Comparison of ENCODE assay signal across 11 cellular contexts in genomic region chr1:176177764-176178163, GRCh38. TPM values are rescaled to one million over a fixed set of nuclear protein-coding genes. Genes with fewer than 3 reads are reported as not detected.
DNase-seq lines count a peak whose midpoint lies in the region; ATAC-seq and TF ChIP-seq lines count a peak whose summit lies in the region.
"Had no signal": no experiment of that assay in that cellular context is flagged by ENCODE, and none has a peak within 500 bp of the region (broad histone marks: within the 10 kb centered on the region; RNA-seq: fewer than 3 reads in every experiment).

No MANE protein-coding gene starts in this region.

- H3K27ac Mint-ChIP-seq in activated naive CD8-positive, alpha-beta T cell treated with anti-CD3 and anti-CD28 coated beads, Interleukin-2, amount 50 U/mL, for 24 hours: peak overlapping the region; percentile 95

- no peak overlapping the region for H3K4me3 ChIP-seq in transverse colon
- H3K4me3 ChIP-seq: lower lobe of right lung, upper lobe of left lung had no signal

- H3K4me1 Mint-ChIP-seq in activated naive CD8-positive, alpha-beta T cell treated with anti-CD3 and anti-CD28 coated beads, Interleukin-2, amount 50 U/mL, for 24 hours: peaks cover 49% of the 10 kb centered on the region

- intact Hi-C loops in transverse colon (cut with DNase I; ENCODE audit: low total_unique reads): no loop called here

- H3K4me3 Mint-ChIP-seq in activated naive CD8-positive, alpha-beta T cell treated with anti-CD3 and anti-CD28 coated beads, Interleukin-2, amount 50 U/mL, for 24 hours: peak overlapping the region; percentile 19

- no peak for DNase-seq in activated naive CD8-positive, alpha-beta T cell treated with anti-CD3 and anti-CD28 coated beads, Interleukin-2, amount 50 U/mL, for 24 hours
- DNase-seq in DMS 273 treated with DMSO at 0.1 percent for 48 hours (lab: John Stamatoyannopoulos, UW): no peak
- no peak for DNase-seq in transverse colon
- DNase-seq in DMS 273 (lab: John Stamatoyannopoulos, UW; ENCODE audit: unreplicated experiment): no peak
- no peak for DNase-seq in RKO (ENCODE audit: low spot score)
- DNase-seq: lower lobe of right lung; stimulated activated CD4-positive, alpha-beta T cell treated with anti-CD3 and anti-CD28 coated beads, Interleukin-12 subunit alpha, Interleukin-12 subunit beta, amount 100 ng/mL, for 4 hours; upper lobe of left lung had no signal

- 67 to 86% methylated on average over 2 of the region's 2 CpGs for WGBS in transverse colon (ENCODE audit: low coverage in 1 of 2), 2 donors

- H3K9me3 Mint-ChIP-seq in activated naive CD8-positive, alpha-beta T cell treated with anti-CD3 and anti-CD28 coated beads, Interleukin-2, amount 50 U/mL, for 24 hours: no peaks in the 10 kb centered on the region

- H3K4me1 ChIP-seq in transverse colon: peaks cover 0 to 16% (median 4%) of the 10 kb centered on the region in 4 donors

- no peak for TF ChIP-seq CTCF in transverse colon (IDR thresholded peaks at IDR 0.05)

- in situ Hi-C loops in transverse colon (cut with MboI; ENCODE audit: low pct_ligation_motif_present in 1 of 4, low pct_unique_long_range_greater_than_20kb in 1 of 4, low sequenced_read_pairs in 3 of 4): no loop called here

- no peaks in the 10 kb centered on the region for H3K9me3 ChIP-seq in transverse colon
- H3K9me3 ChIP-seq: lower lobe of right lung, upper lobe of left lung had no signal

- no peaks in the 10 kb centered on the region for H3K27me3 Mint-ChIP-seq in activated naive CD8-positive, alpha-beta T cell treated with anti-CD3 and anti-CD28 coated beads, Interleukin-2, amount 50 U/mL, for 24 hours

- peak overlapping the region in 1 of 4 donors; percentile 19 for H3K27ac ChIP-seq in transverse colon
- H3K27ac ChIP-seq: lower lobe of right lung, upper lobe of left lung had no signal

- H3K27me3 ChIP-seq in transverse colon: no peaks in the 10 kb centered on the region
- H3K27me3 ChIP-seq: upper lobe of left lung had no signal

- TF ChIP-seq EP300 in transverse colon (IDR thresholded peaks at IDR 0.05; ENCODE audit: low read depth): no peak

- ATAC-seq in GM18499 (IDR thresholded peaks at IDR 0.05; ENCODE audit: insufficient read depth, unreplicated experiment) (peak; percentile 83), GM21390 (IDR thresholded peaks at IDR 0.05; ENCODE audit: unreplicated experiment) (peak; percentile 90), HG03175 (IDR thresholded peaks at IDR 0.05; ENCODE audit: unreplicated experiment) (peak; percentile 97)
- ATAC-seq in activated naive CD8-positive, alpha-beta T cell treated with anti-CD3 and anti-CD28 coated beads, Interleukin-2, amount 50 U/mL, for 24 hours: peak; percentile 94
- ATAC-seq: lower lobe of right lung had no signal

- peaks cover 0 to 20% (median 8%) of the 10 kb centered on the region in 4 donors for H3K36me3 ChIP-seq in transverse colon

- H3K36me3 Mint-ChIP-seq in activated naive CD8-positive, alpha-beta T cell treated with anti-CD3 and anti-CD28 coated beads, Interleukin-2, amount 50 U/mL, for 24 hours (ENCODE audit: low read depth): peaks cover 59% of the 10 kb centered on the region

- TF ChIP-seq POLR2A in transverse colon (IDR thresholded peaks at IDR 0.05): no peak

RNA-seq across cellular contexts. Expression of gene COP1, which starts 29.3 kb away (rescaled TPM):
- 100 to 1,000 TPM in 2 of 4 donors, 10 to 100 TPM in 2; 52.3 to 190 (median 109) TPM for total RNA-seq in transverse colon
